In genomic region chr1:60055336-60055735, GRCh38 we compare ENCODE assay signal across 18 cellular contexts. TPM values are rescaled to one million over a fixed set of nuclear protein-coding genes. Genes with fewer than 3 reads are reported as not detected.
DNase-seq lines count a peak whose midpoint lies in the region; ATAC-seq and TF ChIP-seq lines count a peak whose summit lies in the region.
"Had no signal": no experiment of that assay in that cellular context is flagged by ENCODE, and none has a peak within 500 bp of the region (broad histone marks: within the 10 kb centered on the region; RNA-seq: fewer than 3 reads in every experiment).

No MANE protein-coding gene starts in this region.

- dilution Hi-C loops in mammary epithelial cell (cut with HindIII; ENCODE audit: low sequenced_read_pairs): no loop called here

- no peak for TF ChIP-seq CTCF in mammary epithelial cell (conservative IDR thresholded peaks at IDR 0.05 in 1 of 2, IDR thresholded peaks at IDR 0.05 in 1 of 2; ENCODE audit: extremely low read depth in 1 of 2, insufficient read depth in 1 of 2, low read depth in 1 of 2, low read length in 2 of 2)
- TF ChIP-seq CTCF in breast epithelium (IDR thresholded peaks at IDR 0.05): no peak
- no peak for TF ChIP-seq CTCF in astrocyte of the spinal cord (IDR thresholded peaks at IDR 0.05; ENCODE audit: low read depth, low read length)
- TF ChIP-seq CTCF in fibroblast of villous mesenchyme (IDR thresholded peaks at IDR 0.05; ENCODE audit: insufficient read depth, low read depth, low read length): no peak

- no peaks in the 10 kb centered on the region for H3K36me3 ChIP-seq in mammary epithelial cell (ENCODE audit: insufficient read depth, low read length)
- H3K36me3 ChIP-seq in breast epithelium: no peaks in the 10 kb centered on the region
- H3K36me3 ChIP-seq: SJCRH30 had no signal

- no peaks in the 10 kb centered on the region for H3K9me3 ChIP-seq in mammary epithelial cell (replicated peaks; ENCODE audit: insufficient read depth, low read length)
- no peaks in the 10 kb centered on the region for H3K9me3 ChIP-seq in breast epithelium

- no peak overlapping the region for H3K27ac ChIP-seq in mammary epithelial cell (ENCODE audit: insufficient read depth, low read depth, low read length)
- H3K27ac ChIP-seq in breast epithelium: no peak overlapping the region
- H3K27ac ChIP-seq: SJCRH30 had no signal

- no peaks in the 10 kb centered on the region for H3K36me3 Mint-ChIP-seq in activated T-cell treated with anti-CD3 and anti-CD28 coated beads, Interleukin-2, amount 50 U/mL, for 4 hours (ENCODE audit: insufficient read depth)

- DNase-seq in mammary epithelial cell (peak; percentile 34), breast epithelium (ENCODE audit: low spot score in 2 of 2) (no peak), astrocyte of the spinal cord (ENCODE audit: low read depth, low spot score) (peak; percentile 16), fibroblast of villous mesenchyme (ENCODE audit: low read depth) (peak; percentile 61), NCI-H510A (lab: John Stamatoyannopoulos, UW) (no peak), SHP77 (lab: John Stamatoyannopoulos, UW) (no peak)
- no peak for DNase-seq in activated T-cell treated with anti-CD3 and anti-CD28 coated beads, Interleukin-2, amount 50 U/mL, for 4 hours
- DNase-seq: C1 segment of cervical spinal cord, GOT3, HFFc6, NCI-H1930, NCI-H2171, NCI-H510A treated with DMSO at 0.1 percent for 48 hours, SJCRH30 had no signal

- H2AFZ ChIP-seq in mammary epithelial cell (ENCODE audit: low read depth, low read length): no peak overlapping the region

- ATAC-seq in activated T-cell treated with anti-CD3 and anti-CD28 coated beads, Interleukin-2, amount 50 U/mL, for 4 hours: no peak
- no peak for ATAC-seq in HG03039 (IDR thresholded peaks at IDR 0.05; ENCODE audit: unreplicated experiment)
- ATAC-seq: HepG2 had no signal

- H3K4me1 Mint-ChIP-seq in activated T-cell treated with anti-CD3 and anti-CD28 coated beads, Interleukin-2, amount 50 U/mL, for 4 hours (ENCODE audit: low read depth): no peaks in the 10 kb centered on the region

- no peak overlapping the region for H3K4me3 ChIP-seq in mammary epithelial cell (replicated peaks in 1 of 3; ENCODE audit: insufficient read depth in 1 of 3, low read depth in 2 of 3, low read length in 3 of 3)
- no peak overlapping the region for H3K4me3 ChIP-seq in breast epithelium
- no peak overlapping the region for H3K4me3 ChIP-seq in astrocyte of the spinal cord (ENCODE audit: low read depth, low read length)
- H3K4me3 ChIP-seq in fibroblast of villous mesenchyme (ENCODE audit: low read depth, low read length): no peak overlapping the region
- H3K4me3 ChIP-seq: SJCRH30 had no signal

- in situ Hi-C loops in mammary epithelial cell (cut with MboI; ENCODE audit: low sequenced_read_pairs in 2 of 2): no loop called here
- in situ Hi-C loops in astrocyte of the spinal cord (cut with HindIII; ENCODE audit: low sequenced_read_pairs): no loop called here

- no peaks in the 10 kb centered on the region for H3K27me3 ChIP-seq in mammary epithelial cell (ENCODE audit: insufficient read depth, low read length)
- no peaks in the 10 kb centered on the region for H3K27me3 ChIP-seq in breast epithelium
- H3K27me3 ChIP-seq: SJCRH30 had no signal

- no TSS peak for BruUV-seq in mammary epithelial cell (replicated peaks; lab: Mats Ljungman, UMichigan)

- no peaks in the 10 kb centered on the region for H4K20me1 ChIP-seq in mammary epithelial cell (ENCODE audit: insufficient read depth, low read length)

- CTCF ChIA-PET in mammary epithelial cell (lab: Charles Lee; ENCODE audit: low non-redundant PET): no interaction called here

- H3K79me2 ChIP-seq in mammary epithelial cell (ENCODE audit: insufficient read depth, low read length): no peaks in the 10 kb centered on the region

- no peaks in the 10 kb centered on the region for H3K4me1 ChIP-seq in mammary epithelial cell (ENCODE audit: insufficient read depth, low read length)
- no peaks in the 10 kb centered on the region for H3K4me1 ChIP-seq in breast epithelium
- H3K4me1 ChIP-seq: SJCRH30 had no signal

- no peak overlapping the region for H3K9ac ChIP-seq in mammary epithelial cell (ENCODE audit: insufficient read depth, low read length)

- H3K9me3 Mint-ChIP-seq in activated T-cell treated with anti-CD3 and anti-CD28 coated beads, Interleukin-2, amount 50 U/mL, for 4 hours: peaks cover 9% of the 10 kb centered on the region

- intact Hi-C loops in mammary epithelial cell (cut with micrococcal nuclease): no loop called here
- intact Hi-C loops in breast epithelium (cut with DNase I; ENCODE audit: low total_unique reads): no loop called here

- no peak for TF ChIP-seq POLR2A in breast epithelium (IDR thresholded peaks at IDR 0.05)

- no peak overlapping the region for H3K4me3 Mint-ChIP-seq in activated T-cell treated with anti-CD3 and anti-CD28 coated beads, Interleukin-2, amount 50 U/mL, for 4 hours
- H3K4me3 Mint-ChIP-seq: HFFc6 had no signal

- peaks cover 5% of the 10 kb centered on the region for H3K27me3 Mint-ChIP-seq in activated T-cell treated with anti-CD3 and anti-CD28 coated beads, Interleukin-2, amount 50 U/mL, for 4 hours (ENCODE audit: low read depth)

- no peak overlapping the region for H3K4me2 ChIP-seq in mammary epithelial cell (ENCODE audit: insufficient read depth, low read depth, low read length)

RNA-seq across cellular contexts. Expression of gene C1orf87, which starts 18.2 kb away (rescaled TPM):
- not detected for total RNA-seq in mammary epithelial cell
- polyA plus RNA-seq in mammary epithelial cell: not detected
- not detected for polyA minus RNA-seq in mammary epithelial cell
- not detected for total RNA-seq in breast epithelium
- not detected in 2 replicates for total RNA-seq in fibroblast of villous mesenchyme
- total RNA-seq in activated T-cell treated with anti-CD3 and anti-CD28 coated beads, Interleukin-2, amount 50 U/mL, for 4 hours: not detected
- total RNA-seq: A172, HepG2, HFFc6, RPMI7951, SJCRH30 had no signal
- polyA plus RNA-seq: HepG2 had no signal

Comparison
In these comparisons a context has a peak if more than half of its experiments do, and no peak if none do; other contexts are left out.
1. DNase-seq: peak in mammary epithelial cell (single experiment), astrocyte of the spinal cord (single experiment) and fibroblast of villous mesenchyme (single experiment); none in breast epithelium (0 of 2), activated T-cell treated with anti-CD3 and anti-CD28 coated beads, Interleukin-2, amount 50 U/mL, for 4 hours (single experiment), NCI-H510A (single experiment) and SHP77 (0 of 2).